ENCODE assay signal across 5 cellular contexts in genomic region chr20:4524792-4525191, GRCh38.
"Had no signal": no experiment of that assay in that cellular context is flagged by ENCODE, and none has a peak within 500 bp of the region (broad histone marks: within the 10 kb centered on the region; RNA-seq: fewer than 3 reads in every experiment).

No MANE protein-coding gene starts in this region.

- H3K4me3 ChIP-seq: K562 had no signal

- ATAC-seq: HepG2, K562 had no signal

- H3K27ac ChIP-seq: HL-60 had no signal

- DNase-seq: IMR-90, KBM-7 had no signal
